In genomic region chr2:237689569-237690131, GRCh38 we compare ENCODE assay signal across 8 cellular contexts.
DNase-seq lines count a peak whose midpoint lies in the region; ATAC-seq and TF ChIP-seq lines count a peak whose summit lies in the region.

No MANE protein-coding gene starts in this region.

- H3K9ac ChIP-seq in skeletal muscle satellite cell (ENCODE audit: low read depth, low read length) (peak overlapping the region; percentile 85), Karpas-422 (ENCODE audit: low read length) (no peak overlapping the region)

- peak overlapping the region; percentile 40 for H3K4me2 ChIP-seq in skeletal muscle satellite cell (ENCODE audit: low read length)
- H3K4me2 ChIP-seq in Karpas-422 (ENCODE audit: low read depth, low read length, poor library complexity, severe bottlenecking), result no peak overlapping the region

- no peak for TF ChIP-seq CTCF in HFFc6 (IDR thresholded peaks at IDR 0.05)

- H3K36me3 Mint-ChIP-seq in HFFc6 (ENCODE audit: low read depth) (peaks cover 9% of the 10 kb centered on the region; the same call in 1 of the 2 replicates), T-helper 17 cell (ENCODE audit: low read depth) (peaks cover 8% of the 10 kb centered on the region)

- DNase-seq in HFFc6 (no peak), T-helper 17 cell (peak in 1 of 3 donors; percentile 28), Right ventricle myocardium superior (peak; percentile 73), KBM-7 (no peak), Karpas-422 (no peak), NCI-H2196 treated with DMSO at 0.1 percent for 48 hours (lab: John Stamatoyannopoulos, UW; ENCODE audit: unreplicated experiment) (no peak)

- no peaks in the 10 kb centered on the region for H3K9me2 ChIP-seq in Karpas-422 (replicated peaks; ENCODE audit: insufficient read depth, low read length)

- no peak overlapping the region for H2AFZ ChIP-seq in Karpas-422 (ENCODE audit: low read length)

- H3K79me2 ChIP-seq in Karpas-422 (ENCODE audit: low read length), result 0 out of 2 replicates have a peak, but pooled peaks cover 2% of the 10 kb centered on the region

- H3K27ac Mint-ChIP-seq in HFFc6 (peak overlapping the region; percentile 100), T-helper 17 cell (peak overlapping the region; percentile 99)

- H3K9me3 ChIP-seq in T-helper 17 cell (ENCODE audit: control insufficient read depth, low read length, poor library complexity, severe bottlenecking) (no peaks in the 10 kb centered on the region), skeletal muscle satellite cell (replicated peaks; ENCODE audit: low read length) (no peaks in the 10 kb centered on the region), Karpas-422 (ENCODE audit: low read length) (no peaks in the 10 kb centered on the region)

- H3K27me3 Mint-ChIP-seq in HFFc6 (ENCODE audit: insufficient read depth), result no peaks in the 10 kb centered on the region; the same call in 1 of the 2 replicates
- no peaks in the 10 kb centered on the region for H3K27me3 Mint-ChIP-seq in T-helper 17 cell

- peaks cover 67% of the 10 kb centered on the region for H3K4me1 Mint-ChIP-seq in HFFc6 (ENCODE audit: low read depth)
- H3K4me1 Mint-ChIP-seq in T-helper 17 cell, result peaks cover 58% of the 10 kb centered on the region

- no peak overlapping the region for H3K27ac ChIP-seq in Karpas-422 (ENCODE audit: low read length)

- TF ChIP-seq POLR2A in GM18505 (IDR thresholded peaks at IDR 0.05; ENCODE audit: borderline replicate concordance, extremely low read depth, insufficient read depth, insufficient read length), result no peak

- H3K4me1 ChIP-seq in skeletal muscle satellite cell (ENCODE audit: control insufficient read depth, insufficient read depth, low read length), result peaks cover 51% of the 10 kb centered on the region
- H3K4me1 ChIP-seq in Karpas-422 (ENCODE audit: low read length), result peaks cover 35% of the 10 kb centered on the region

- H3K4me3 Mint-ChIP-seq in HFFc6 (peak overlapping the region; percentile 73; the same call in 1 of the 2 replicates), T-helper 17 cell (peak overlapping the region; percentile 88)

- ATAC-seq in T-helper 17 cell (no peak), Right ventricle myocardium superior (ENCODE audit: poor library complexity) (no peak), GM18505 (IDR thresholded peaks at IDR 0.05; ENCODE audit: unreplicated experiment) (no peak)

- no peak overlapping the region for H3K4me3 ChIP-seq in skeletal muscle satellite cell (ENCODE audit: low read length)
- H3K4me3 ChIP-seq in Karpas-422 (ENCODE audit: low read length), result no peak overlapping the region

- H3K27me3 ChIP-seq in skeletal muscle satellite cell (ENCODE audit: control insufficient read depth, insufficient read depth, low read length), result no peaks in the 10 kb centered on the region
- H3K27me3 ChIP-seq in Karpas-422 (ENCODE audit: low read length), result no peaks in the 10 kb centered on the region; the same call in 1 of the 2 replicates

- intact Hi-C loops in Right ventricle myocardium superior (cut with DNase I), result no loop called here

- H3K36me3 ChIP-seq in skeletal muscle satellite cell (ENCODE audit: insufficient read depth, low read length) (peaks cover 3% of the 10 kb centered on the region), Karpas-422 (ENCODE audit: insufficient read depth, low read length) (no peaks in the 10 kb centered on the region)

- in situ Hi-C loops in KBM-7 (cut with MboI; ENCODE audit: low pct_unique_long_range_greater_than_20kb, low sequenced_read_pairs), result no loop called here

- H4K20me1 ChIP-seq in Karpas-422 (ENCODE audit: insufficient read depth, low read depth, low read length), result peaks cover 18% of the 10 kb centered on the region; the same call in 1 of the 2 replicates

- H3K9me3 Mint-ChIP-seq in HFFc6, result no peaks in the 10 kb centered on the region
